Comparison of ENCODE assay signal across 26 cellular contexts in genomic region chr12:101592931-101593330, GRCh38. TPM values are rescaled to one million over a fixed set of nuclear protein-coding genes. Genes with fewer than 3 reads are reported as not detected.
"Had no signal": no experiment of that assay in that cellular context is flagged by ENCODE, and none has a peak within 500 bp of the region (broad histone marks: within the 10 kb centered on the region; RNA-seq: fewer than 3 reads in every experiment).

No MANE protein-coding gene starts in this region.

- FAIRE-seq: frontal cortex, islet of Langerhans had no signal

- H3K27ac Mint-ChIP-seq: naive thymus-derived CD8-positive, alpha-beta T cell; stimulated activated memory B cell treated with anti-CD40 and anti-IgM and Interleukin-4, amounts not matched to agents 10 μg/mL and 1 μg/mL and 100 μg/mL, for 72 hours; stimulated activated naive CD8-positive, alpha-beta T cell treated with anti-CD3 and anti-CD28 coated beads, Interleukin-15, Interleukin-2, amounts not matched to agents 100 ng/mL and 50 ng/mL, for 24 hours had no signal

- H3K4me3 ChIP-seq: dorsolateral prefrontal cortex, heart right ventricle, right atrium auricular region, spleen, tibial nerve, upper lobe of right lung had no signal

- H3K27ac ChIP-seq: dorsolateral prefrontal cortex, heart right ventricle, neutrophil, right atrium auricular region, spleen, tibial nerve, upper lobe of right lung had no signal

- H3K4me1 Mint-ChIP-seq: naive thymus-derived CD8-positive, alpha-beta T cell; stimulated activated memory B cell treated with anti-CD40 and anti-IgM and Interleukin-4, amounts not matched to agents 10 μg/mL and 1 μg/mL and 100 μg/mL, for 72 hours had no signal

- H3K4me1 ChIP-seq: heart right ventricle, right atrium auricular region, spleen, upper lobe of right lung had no signal

- H3K27me3 ChIP-seq: right atrium auricular region, spleen, tibial nerve, upper lobe of right lung had no signal

- H3K9me3 ChIP-seq: heart right ventricle, neutrophil, right atrium auricular region, spleen, tibial nerve, upper lobe of right lung had no signal

- ATAC-seq: heart right ventricle; naive thymus-derived CD8-positive, alpha-beta T cell; stimulated activated memory B cell treated with anti-CD40 and anti-IgM and Interleukin-4, amounts not matched to agents 10 μg/mL and 1 μg/mL and 100 μg/mL, for 72 hours; upper lobe of right lung had no signal

- DNase-seq: cortex of kidney; dorsolateral prefrontal cortex; effector CD8-positive, alpha-beta T cell; heart right ventricle; hypothalamus; kidney glomerular epithelial cell; mesendoderm; naive thymus-derived CD8-positive, alpha-beta T cell; posterior cingulate gyrus; spleen; stimulated activated CD4-positive, alpha-beta T cell treated with anti-CD3 and anti-CD28 coated beads, Interleukin-15, amount 100 ng/mL, for 24 hours; stimulated activated CD4-positive, alpha-beta T cell treated with anti-CD3 and anti-CD28 coated beads, Interleukin-1b, Interleukin-23, amount 100 ng/mL, for 48 hours; stimulated activated CD4-positive, alpha-beta T cell treated with anti-CD3 and anti-CD28 coated beads, Interleukin-4, amount 100 ng/mL, for 24 hours; upper lobe of right lung had no signal

- H3K4me3 Mint-ChIP-seq: naive thymus-derived CD8-positive, alpha-beta T cell; stimulated activated memory B cell treated with anti-CD40 and anti-IgM and Interleukin-4, amounts not matched to agents 10 μg/mL and 1 μg/mL and 100 μg/mL, for 72 hours; stimulated activated naive CD8-positive, alpha-beta T cell treated with anti-CD3 and anti-CD28 coated beads, Interleukin-15, Interleukin-2, amounts not matched to agents 100 ng/mL and 50 ng/mL, for 24 hours had no signal

- H3K9me3 Mint-ChIP-seq: naive thymus-derived CD8-positive, alpha-beta T cell; stimulated activated memory B cell treated with anti-CD40 and anti-IgM and Interleukin-4, amounts not matched to agents 10 μg/mL and 1 μg/mL and 100 μg/mL, for 72 hours; stimulated activated naive CD8-positive, alpha-beta T cell treated with anti-CD3 and anti-CD28 coated beads, Interleukin-15, Interleukin-2, amounts not matched to agents 100 ng/mL and 50 ng/mL, for 24 hours had no signal

- H3K36me3 ChIP-seq: heart right ventricle, neutrophil, right atrium auricular region, spleen, tibial nerve, upper lobe of right lung had no signal

- H3K36me3 Mint-ChIP-seq: naive thymus-derived CD8-positive, alpha-beta T cell; stimulated activated memory B cell treated with anti-CD40 and anti-IgM and Interleukin-4, amounts not matched to agents 10 μg/mL and 1 μg/mL and 100 μg/mL, for 72 hours had no signal

RNA-seq across cellular contexts. Expression of gene MYBPC1, which starts 1.8 kb away (rescaled TPM):
- total RNA-seq: fibroblast of lung; lung microvascular endothelial cell; naive thymus-derived CD8-positive, alpha-beta T cell; osteocyte; upper lobe of right lung had no signal
- polyA plus RNA-seq: fibroblast of lung; liver; naive thymus-derived CD8-positive, alpha-beta T cell; neural cell had no signal
